Comparison of ENCODE assay signal across 18 cellular contexts in genomic region chr6:123994891-123995635, GRCh38.
DNase-seq lines count a peak whose midpoint lies in the region; ATAC-seq and TF ChIP-seq lines count a peak whose summit lies in the region.
"Had no signal": no experiment of that assay in that cellular context is flagged by ENCODE, and none has a peak within 500 bp of the region (broad histone marks: within the 10 kb centered on the region; RNA-seq: fewer than 3 reads in every experiment).

No MANE protein-coding gene starts in this region.

- peak overlapping the region; percentile 27; the same call in 1 of the 2 replicates for H3K27ac ChIP-seq in Panc1 (ENCODE audit: low read length)
- H3K27ac ChIP-seq: C4-2B, GM23248 had no signal

- in situ Hi-C loops in Panc1 (cut with HindIII; ENCODE audit: low pct_unique_long_range_greater_than_20kb, low sequenced_read_pairs), result no loop called here

- no peaks in the 10 kb centered on the region for H3K9me3 ChIP-seq in Panc1 (ENCODE audit: control insufficient read depth, insufficient read depth, low read depth, low read length)

- intact Hi-C loops in Panc1 (cut with micrococcal nuclease; ENCODE audit: unreplicated experiment), result no loop called here

- H3K4me3 ChIP-seq in Panc1 (ENCODE audit: low read depth in 2 of 2, low read length in 2 of 2), result no peak overlapping the region
- H3K4me3 ChIP-seq: GM12878, GM23248 had no signal

- no peak for TF ChIP-seq CTCF in Panc1 (IDR thresholded peaks at IDR 0.05)

- ATAC-seq in Panc1 (no peak), HG03460 (IDR thresholded peaks at IDR 0.05; ENCODE audit: unreplicated experiment) (no peak)
- ATAC-seq: GM12878 had no signal

- peaks cover 4% of the 10 kb centered on the region for H3K4me1 ChIP-seq in Panc1 (ENCODE audit: control insufficient read depth, insufficient read depth, low read length)

- DNase-seq in COLO668 (lab: John Stamatoyannopoulos, UW; ENCODE audit: unreplicated experiment) (peak; percentile 6), DMS153 (lab: John Stamatoyannopoulos, UW) (peak; percentile 34), NCI-H146 treated with DMSO at 0.1 percent for 48 hours (lab: John Stamatoyannopoulos, UW; ENCODE audit: unreplicated experiment) (peak; percentile 70), Panc1 (ENCODE audit: low read depth, low spot score) (no peak), COLO829 (ENCODE audit: low spot score) (no peak), ureter (ENCODE audit: low spot score) (no peak), KG1 (lab: John Stamatoyannopoulos, UW) (no peak)
- DNase-seq: AML-193, GF-D8, GM23248, HCEC 1CT, NCI-H1417 treated with DMSO at 0.1 percent for 48 hours, NCI-H510A, SW 1271, T-helper 2 cell had no signal

- POLR2A ChIA-PET in Panc1 (lab: Charles Lee), result no interaction called here

- CTCF ChIA-PET in Panc1 (lab: Charles Lee), result no interaction called here

- no peaks in the 10 kb centered on the region for H3K36me3 ChIP-seq in Panc1 (ENCODE audit: control insufficient read depth, insufficient read depth, low read length)

- BruUV-seq in Panc1 (replicated peaks; lab: Mats Ljungman, UMichigan), result no TSS peak

- no peaks in the 10 kb centered on the region for H3K27me3 ChIP-seq in Panc1 (ENCODE audit: control insufficient read depth, insufficient read depth, low read length)

Comparison
In these comparisons a context has a peak if more than half of its experiments do, and no peak if none do; other contexts are left out.
1. DNase-seq: peak in COLO668 (single experiment), DMS153 (single experiment) and NCI-H146 treated with DMSO at 0.1 percent for 48 hours (single experiment); none in Panc1 (single experiment), COLO829 (single experiment), ureter (single experiment) and KG1 (single experiment).